In genomic region chr11:63553759-63554158, GRCh38 we compare ENCODE assay signal across 9 cellular contexts. TPM values are rescaled to one million over a fixed set of nuclear protein-coding genes. Genes with fewer than 3 reads are reported as not detected.
DNase-seq lines count a peak whose midpoint lies in the region; ATAC-seq and TF ChIP-seq lines count a peak whose summit lies in the region.
"Had no signal": no experiment of that assay in that cellular context is flagged by ENCODE, and none has a peak within 500 bp of the region (broad histone marks: within the 10 kb centered on the region; RNA-seq: fewer than 3 reads in every experiment).

No MANE protein-coding gene starts in this region.

- H3K4me3 ChIP-seq in A673 (ENCODE audit: low read depth, low read length, poor library complexity, severe bottlenecking) (no peak overlapping the region), Karpas-422 (ENCODE audit: low read length) (no peak overlapping the region)

- no peaks in the 10 kb centered on the region for H3K9me3 Mint-ChIP-seq in activated T-cell treated with anti-CD3 and anti-CD28 coated beads, Interleukin-2, amount 50 U/mL, for 24 hours

- no peaks in the 10 kb centered on the region for H3K9me3 ChIP-seq in A673 (ENCODE audit: low read depth, low read length, poor library complexity, severe bottlenecking)
- no peaks in the 10 kb centered on the region for H3K9me3 ChIP-seq in Karpas-422 (ENCODE audit: low read length)

- peak; percentile 47 for TF ChIP-seq POLR2A in GM19193 (IDR thresholded peaks at IDR 0.05; ENCODE audit: extremely low read depth, insufficient read depth, insufficient read length)

- H4K20me1 ChIP-seq in Karpas-422 (ENCODE audit: insufficient read depth, low read depth, low read length) = no peaks in the 10 kb centered on the region

- H3K4me1 ChIP-seq in A673 (ENCODE audit: insufficient read depth, low read length, poor library complexity, severe bottlenecking) = no peaks in the 10 kb centered on the region
- no peaks in the 10 kb centered on the region for H3K4me1 ChIP-seq in Karpas-422 (ENCODE audit: low read length)

- H3K36me3 ChIP-seq in A673 (ENCODE audit: insufficient read depth, low read length, poor library complexity, severe bottlenecking) (no peaks in the 10 kb centered on the region), Karpas-422 (ENCODE audit: insufficient read depth, low read length) (no peaks in the 10 kb centered on the region)

- peak overlapping the region; percentile 96 for H3K27ac Mint-ChIP-seq in activated T-cell treated with anti-CD3 and anti-CD28 coated beads, Interleukin-2, amount 50 U/mL, for 24 hours

- intact Hi-C loops in sciatic nerve (cut with DNase I) = no loop called here
- intact Hi-C loops in A673 (cut with micrococcal nuclease; ENCODE audit: unreplicated experiment) = no loop called here

- H3K9ac ChIP-seq in Karpas-422 (ENCODE audit: low read length) = no peak overlapping the region

- no peaks in the 10 kb centered on the region for H3K27me3 Mint-ChIP-seq in activated T-cell treated with anti-CD3 and anti-CD28 coated beads, Interleukin-2, amount 50 U/mL, for 24 hours

- no TSS peak for BruUV-seq in A673 (replicated peaks; lab: Mats Ljungman, UMichigan)

- POLR2A ChIA-PET in A673 (lab: Charles Lee; ENCODE audit: low non-redundant PET) = no interaction called here

- no peaks in the 10 kb centered on the region for H3K79me2 ChIP-seq in Karpas-422 (ENCODE audit: low read length)

- CTCF ChIA-PET in A673 (lab: Charles Lee) = no interaction called here

- no peaks in the 10 kb centered on the region for H3K36me3 Mint-ChIP-seq in activated T-cell treated with anti-CD3 and anti-CD28 coated beads, Interleukin-2, amount 50 U/mL, for 24 hours (ENCODE audit: low read depth)

- H3K27ac ChIP-seq in A673 (ENCODE audit: low read depth, low read length, poor library complexity, severe bottlenecking) (no peak overlapping the region), Karpas-422 (ENCODE audit: low read length) (no peak overlapping the region)

- peak overlapping the region; percentile 68 for H3K4me3 Mint-ChIP-seq in activated T-cell treated with anti-CD3 and anti-CD28 coated beads, Interleukin-2, amount 50 U/mL, for 24 hours

- ATAC-seq in HG03432 (IDR thresholded peaks at IDR 0.05; ENCODE audit: unreplicated experiment) (peak; percentile 81), sciatic nerve (peak; percentile 56), HG03139 (IDR thresholded peaks at IDR 0.05; ENCODE audit: unreplicated experiment) (no peak)
- ATAC-seq: Panc1 had no signal

- DNase-seq in activated T-cell treated with anti-CD3 and anti-CD28 coated beads, Interleukin-2, amount 50 U/mL, for 24 hours = peak; percentile 69
- DNase-seq in sciatic nerve (ENCODE audit: low spot score) (no peak), A673 (ENCODE audit: low spot score) (no peak), NCI-H187 (lab: John Stamatoyannopoulos, UW) (no peak), Karpas-422 (no peak)

- peaks cover 49% of the 10 kb centered on the region for H3K4me1 Mint-ChIP-seq in activated T-cell treated with anti-CD3 and anti-CD28 coated beads, Interleukin-2, amount 50 U/mL, for 24 hours (ENCODE audit: low read depth)

- no peak overlapping the region for H3K4me2 ChIP-seq in Karpas-422 (ENCODE audit: low read depth, low read length, poor library complexity, severe bottlenecking)

- H3K27me3 ChIP-seq in A673 (replicated peaks; ENCODE audit: insufficient read depth, low read depth, low read length, poor library complexity) = no peaks in the 10 kb centered on the region
- no peaks in the 10 kb centered on the region for H3K27me3 ChIP-seq in Karpas-422 (ENCODE audit: low read length)

- no peak overlapping the region for H2AFZ ChIP-seq in Karpas-422 (ENCODE audit: low read length)

- H3K9me2 ChIP-seq in Karpas-422 (replicated peaks; ENCODE audit: insufficient read depth, low read length) = no peaks in the 10 kb centered on the region

- TF ChIP-seq CTCF in A673 (conservative IDR thresholded peaks at IDR 0.05; ENCODE audit: low read depth, low read length) = no peak

RNA-seq across cellular contexts. Expression of gene PLAAT2, which starts 9.4 kb away (rescaled TPM):
- total RNA-seq in sciatic nerve (not detected), A673 (2021) (not detected in 2 replicates)
- total RNA-seq in Karpas-422 (2014; rRNA removed; shearing (Covaris generic); ENCODE audit: low replicate concordance) = not detected in 2 replicates

RNA-seq across cellular contexts. Expression of gene PLAAT4, which starts 17.2 kb away (rescaled TPM):
- total RNA-seq in sciatic nerve = 36.7 TPM
- 0.97 and 1.0 TPM in 2 replicates for total RNA-seq in A673 (2021)
- not detected in 2 replicates for total RNA-seq in Karpas-422 (2014; rRNA removed; shearing (Covaris generic); ENCODE audit: low replicate concordance)

RNA-seq across cellular contexts. Expression of gene LGALS12, which starts 47.9 kb away (rescaled TPM):
- total RNA-seq in sciatic nerve = 9.2 TPM
- total RNA-seq in A673 (2021) = not detected in 2 replicates
- total RNA-seq in Karpas-422 (2014; rRNA removed; shearing (Covaris generic); ENCODE audit: low replicate concordance) = not detected in 2 replicates

Comparison
In these comparisons a context has a peak if more than half of its experiments do, and no peak if none do; other contexts are left out.
1. RNA of gene PLAAT4, which starts 17.2 kb away (total RNA-seq): 36.7 TPM in sciatic nerve (single experiment); 0.97 to 1.0 TPM in A673 and not detected in Karpas-422; every median in the first group is over 10 times any median in the second.
2. RNA of gene LGALS12, which starts 47.9 kb away (total RNA-seq): 9.2 TPM in sciatic nerve (single experiment); not detected in A673 and not detected in Karpas-422; every median in the first group is over 10 times any median in the second.